In genomic region chr9:91948061-91948422, GRCh38 we compare ENCODE assay signal across 11 cellular contexts. TPM values are rescaled to one million over a fixed set of nuclear protein-coding genes. Genes with fewer than 3 reads are reported as not detected.
DNase-seq lines count a peak whose midpoint lies in the region; ATAC-seq, FAIRE-seq and TF ChIP-seq lines count a peak whose summit lies in the region.
"Had no signal": no experiment of that assay in that cellular context is flagged by ENCODE, and none has a peak within 500 bp of the region (broad histone marks: within the 10 kb centered on the region; RNA-seq: fewer than 3 reads in every experiment).

No MANE protein-coding gene starts in this region.

- H3K36me3 ChIP-seq in BE2C (no peaks in the 10 kb centered on the region), neuron (ENCODE audit: insufficient read depth, low read length) (no peaks in the 10 kb centered on the region), pancreas (no peaks in the 10 kb centered on the region), mucosa of descending colon (ENCODE audit: low read depth) (no peaks in the 10 kb centered on the region)
- H3K36me3 ChIP-seq: SJSA1 had no signal

- no peak for TF ChIP-seq POLR2A in NB4 (IDR thresholded peaks at IDR 0.05; ENCODE audit: extremely low read depth, insufficient read length)

- 72 to 73% methylated on average over 9 of the region's 9 CpGs for WGBS in pancreas, 2 donors

- H3K4me1 Mint-ChIP-seq in activated T-cell treated with anti-CD3 and anti-CD28 coated beads, Interleukin-2, amount 50 U/mL, for 4 hours (ENCODE audit: low read depth) = peaks cover 6% of the 10 kb centered on the region
- H3K4me1 Mint-ChIP-seq: central memory CD8-positive, alpha-beta T cell had no signal

- peak overlapping the region; percentile 81 for H3K4me3 ChIP-seq in BE2C (ENCODE audit: low read depth, low read length)
- H3K4me3 ChIP-seq in NB4 (ENCODE audit: low read depth, low read length) = peak overlapping the region; percentile 80
- peak overlapping the region; percentile 73 for H3K4me3 ChIP-seq in fibroblast of mammary gland (ENCODE audit: control insufficient read depth, low read depth, low read length)
- peak overlapping the region; percentile 44 for H3K4me3 ChIP-seq in neuron (ENCODE audit: low read length)
- H3K4me3 ChIP-seq in pancreas = peak overlapping the region in 2 of 4 donors; percentile 38 to 48
- no peak overlapping the region for H3K4me3 ChIP-seq in mucosa of descending colon

- H3K27ac ChIP-seq in pancreas = no peak overlapping the region
- H3K27ac ChIP-seq: SJSA1 had no signal

- H3K36me3 Mint-ChIP-seq in activated T-cell treated with anti-CD3 and anti-CD28 coated beads, Interleukin-2, amount 50 U/mL, for 4 hours (ENCODE audit: insufficient read depth) = no peaks in the 10 kb centered on the region

- peaks cover 64% of the 10 kb centered on the region for H3K27me3 Mint-ChIP-seq in activated T-cell treated with anti-CD3 and anti-CD28 coated beads, Interleukin-2, amount 50 U/mL, for 4 hours (ENCODE audit: low read depth)

- H3K9me3 ChIP-seq in BE2C (no peaks in the 10 kb centered on the region), neuron (ENCODE audit: low read length) (no peaks in the 10 kb centered on the region), pancreas (no peaks in the 10 kb centered on the region), mucosa of descending colon (no peaks in the 10 kb centered on the region)
- H3K9me3 ChIP-seq: SJSA1 had no signal

- FAIRE-seq in pancreas (lab: Jason Lieb, UNC) = no peak
- FAIRE-seq: GM18507 had no signal

- H3K4me1 ChIP-seq in BE2C (peaks cover 27% of the 10 kb centered on the region), neuron (ENCODE audit: insufficient read depth, low read length) (peaks cover 11% of the 10 kb centered on the region), pancreas (peaks cover 0 to 16% (median 3%) of the 10 kb centered on the region in 3 donors), mucosa of descending colon (ENCODE audit: low read depth) (peaks cover 40% of the 10 kb centered on the region)

- no peak for TF ChIP-seq CTCF in BE2C (IDR thresholded peaks at IDR 0.05; ENCODE audit: low read depth, low read length)
- TF ChIP-seq CTCF in NB4 (IDR thresholded peaks at IDR 0.05; ENCODE audit: low read depth, low read length) = no peak
- no peak for TF ChIP-seq CTCF in fibroblast of mammary gland (conservative IDR thresholded peaks at IDR 0.05; ENCODE audit: control insufficient read depth, insufficient read depth, low read depth, low read length)
- TF ChIP-seq CTCF in pancreas (IDR thresholded peaks at IDR 0.05) = no peak
- no peak for TF ChIP-seq CTCF in mucosa of descending colon (IDR thresholded peaks at IDR 0.05)

- no peaks in the 10 kb centered on the region for H3K27me3 ChIP-seq in BE2C
- H3K27me3 ChIP-seq in neuron (ENCODE audit: insufficient read depth, low read length) = peaks cover 17% of the 10 kb centered on the region
- peaks cover 0 to 10% (median 3%) of the 10 kb centered on the region in 4 donors for H3K27me3 ChIP-seq in pancreas

- H2AFZ ChIP-seq in neuron (ENCODE audit: low read depth, low read length) = peak overlapping the region; percentile 97

- no peak overlapping the region for H3K4me3 Mint-ChIP-seq in activated T-cell treated with anti-CD3 and anti-CD28 coated beads, Interleukin-2, amount 50 U/mL, for 4 hours

- peak; percentile 37 for DNase-seq in BE2C
- DNase-seq in NB4 (ENCODE audit: low read depth) = peak; percentile 90
- DNase-seq in fibroblast of mammary gland (ENCODE audit: low read depth) = peak; percentile 69
- DNase-seq in SIG-M5 treated with dmso at 0.1 percent for 504 hours (lab: John Stamatoyannopoulos, UW; ENCODE audit: unreplicated experiment) = no peak
- no peak for DNase-seq in activated T-cell treated with anti-CD3 and anti-CD28 coated beads, Interleukin-2, amount 50 U/mL, for 4 hours
- DNase-seq in pancreas = no peak
- DNase-seq in mucosa of descending colon = no peak

- intact Hi-C loops in pancreas (cut with DNase I) = no loop called here
- intact Hi-C loops in mucosa of descending colon (cut with DNase I, micrococcal nuclease) = no loop called here

- H3K9me3 Mint-ChIP-seq in activated T-cell treated with anti-CD3 and anti-CD28 coated beads, Interleukin-2, amount 50 U/mL, for 4 hours = peaks cover 2% of the 10 kb centered on the region
- H3K9me3 Mint-ChIP-seq: central memory CD8-positive, alpha-beta T cell had no signal

- ATAC-seq in activated T-cell treated with anti-CD3 and anti-CD28 coated beads, Interleukin-2, amount 50 U/mL, for 4 hours = no peak
- ATAC-seq in pancreas (no peak), mucosa of descending colon (no peak)

RNA-seq across cellular contexts. Expression of gene ROR2, which starts 2.0 kb away (rescaled TPM):
- polyA plus RNA-seq in BE2C (2012; ENCODE audit: insufficient read depth, insufficient read length, low read depth) = 51.1 TPM
- total RNA-seq in activated T-cell treated with anti-CD3 and anti-CD28 coated beads, Interleukin-2, amount 50 U/mL, for 4 hours = under 1 TPM; 0.10 to 0.16 (median 0.11) TPM
- total RNA-seq in pancreas (1 to 10 TPM in 4 of 6 donors, under 1 TPM in 2; 0.67 to 6.3 (median 1.3) TPM), mucosa of descending colon (10 to 100 TPM in 1 of 3 donors, 1 to 10 TPM in 2; 3.9 to 56.0 (median 6.5) TPM)
- 1 to 10 TPM in 1 of 2 donors, under 1 TPM in 1; 0.91 to 1.2 TPM for polyA plus RNA-seq in pancreas

Comparison
In these comparisons a context has a peak if more than half of its experiments do, and no peak if none do; other contexts are left out.
1. DNase-seq: peak in BE2C (single experiment), NB4 (single experiment) and fibroblast of mammary gland (single experiment); none in SIG-M5 treated with dmso at 0.1 percent for 504 hours (single experiment), activated T-cell treated with anti-CD3 and anti-CD28 coated beads, Interleukin-2, amount 50 U/mL, for 4 hours (single experiment), pancreas (0 of 6) and mucosa of descending colon (0 of 3).